In genomic region chr3:52973806-52974205, GRCh38 we compare ENCODE assay signal across 21 cellular contexts.
A peak's percentile ranks its signal among the peaks of the same experiment; 100 is the strongest.
DNase-seq lines count a peak whose midpoint lies in the region; ATAC-seq lines count a peak whose summit lies in the region.
"Had no signal": no experiment of that assay in that cellular context is flagged by ENCODE, and none has a peak within 500 bp of the region (broad histone marks: within the 10 kb centered on the region; RNA-seq: fewer than 3 reads in every experiment).

No MANE protein-coding gene starts in this region.

- DNase-seq in EL (peak; percentile 34), M059J (ENCODE audit: low read depth) (peak; percentile 25), astrocyte of the hippocampus (ENCODE audit: low read depth, low spot score) (peak; percentile 7), hepatic stellate cell (ENCODE audit: low spot score) (peak; percentile 10), mesenteric fat pad (ENCODE audit: low spot score) (no peak), amniotic stem cell (lab: John Stamatoyannopoulos, UW) (no peak)
- DNase-seq: ACHN; BE2C; Calu3; CD4-positive, alpha-beta T cell; DMS79; GDM1; MG63; NCI-H1092; NCI-H146; NCI-H2081 treated with DMSO at 0.1 percent for 48 hours; NCI-H524 had no signal

- ATAC-seq in GM19397 (IDR thresholded peaks at IDR 0.05; ENCODE audit: unreplicated experiment) (no peak), GM21717 (IDR thresholded peaks at IDR 0.05; ENCODE audit: unreplicated experiment) (no peak)
- ATAC-seq: HepG2, Panc1 had no signal

Comparison
In these comparisons a context has a peak if more than half of its experiments do, and no peak if none do; other contexts are left out.
1. DNase-seq: peak in EL (single experiment), M059J (single experiment), astrocyte of the hippocampus (single experiment) and hepatic stellate cell (single experiment); none in mesenteric fat pad (single experiment) and amniotic stem cell (single experiment).